Comparison of ENCODE assay signal across 32 cellular contexts in genomic region chr12:86331457-86331856, GRCh38.
"Had no signal": no experiment of that assay in that cellular context is flagged by ENCODE, and none has a peak within 500 bp of the region (broad histone marks: within the 10 kb centered on the region; RNA-seq: fewer than 3 reads in every experiment).

No MANE protein-coding gene starts in this region.

- H3K36me3 ChIP-seq: ascending aorta, cardiac muscle cell, gastrocnemius medialis, neutrophil, right lobe of liver, thoracic aorta had no signal

- H3K9me3 Mint-ChIP-seq: activated T-helper 1 cell treated with anti-CD3 and anti-CD28 coated beads, Interleukin-12 subunit alpha, Interleukin-12 subunit beta, Interleukin-2, Interleukin-4 antibody, amounts not matched to agents 30 ng/mL and 10 ng/mL and 1 ng/mL, durations not matched to agents 14 hours and 24 hours and 36 hours; brain; T-helper 1 cell treated with Interleukin-12 subunit alpha and Interleukin-12 subunit beta and Interleukin-4 antibody, amounts not matched to agents 30 μg/mL and 1 μg/mL, for 36 hours had no signal

- H3K4me3 ChIP-seq: ascending aorta, cardiac muscle cell, coronary artery, dorsolateral prefrontal cortex, gastrocnemius medialis, right lobe of liver, thoracic aorta had no signal

- H3K27ac Mint-ChIP-seq: activated CD4-positive, alpha-beta memory T cell treated with anti-CD3 and anti-CD28 coated beads for 36 hours; activated naive CD4-positive, alpha-beta T cell treated with anti-CD3 and anti-CD28 coated beads, Interleukin-2, amount 10 ng/mL, durations not matched to agents 7 days and 5 days; activated naive CD8-positive, alpha-beta T cell treated with anti-CD3 and anti-CD28 coated beads, Interleukin-2, amount 10 ng/mL, durations not matched to agents 7 days and 5 days; activated T-helper 1 cell treated with anti-CD3 and anti-CD28 coated beads, Interleukin-12 subunit alpha, Interleukin-12 subunit beta, Interleukin-2, Interleukin-4 antibody, amounts not matched to agents 30 ng/mL and 10 ng/mL and 1 ng/mL, durations not matched to agents 14 hours and 24 hours and 36 hours; natural killer cell; stimulated activated effector memory CD8-positive, alpha-beta T cell treated with anti-CD3 and anti-CD28 coated beads, Interleukin-12 subunit alpha, Interleukin-12 subunit beta, amount 100 ng/mL, for 72 hours; stimulated activated naive CD8-positive, alpha-beta T cell treated with anti-CD3 and anti-CD28 coated beads, Interleukin-15, Interleukin-2, amounts not matched to agents 100 ng/mL and 50 ng/mL, for 24 hours; T-helper 1 cell treated with Interleukin-12 subunit alpha and Interleukin-12 subunit beta and Interleukin-4 antibody, amounts not matched to agents 30 μg/mL and 1 μg/mL, for 36 hours had no signal

- H3K4me1 Mint-ChIP-seq: activated naive CD4-positive, alpha-beta T cell treated with anti-CD3 and anti-CD28 coated beads, Interleukin-2, amount 10 ng/mL, durations not matched to agents 7 days and 5 days; activated naive CD8-positive, alpha-beta T cell treated with anti-CD3 and anti-CD28 coated beads, Interleukin-2, amount 10 ng/mL, durations not matched to agents 7 days and 5 days; natural killer cell; stimulated activated effector memory CD8-positive, alpha-beta T cell treated with anti-CD3 and anti-CD28 coated beads, Interleukin-12 subunit alpha, Interleukin-12 subunit beta, amount 100 ng/mL, for 72 hours had no signal

- DNase-seq: activated CD4-positive, alpha-beta memory T cell treated with anti-CD3 and anti-CD28 coated beads for 36 hours; activated CD4-positive, alpha-beta T cell treated with anti-CD3 and anti-CD28 coated beads for 48 hours; activated CD8-positive, alpha-beta memory T cell treated with anti-CD3 and anti-CD28 coated beads, Interleukin-2, amount 50 U/mL, for 4 hours; activated effector memory CD4-positive, alpha-beta T cell treated with anti-CD3 and anti-CD28 coated beads, Interleukin-2, amount 50 U/mL, for 16 hours; activated naive CD4-positive, alpha-beta T cell treated with anti-CD3 and anti-CD28 coated beads, Interleukin-2, amount 10 ng/mL, durations not matched to agents 7 days and 5 days; activated naive CD8-positive, alpha-beta T cell treated with anti-CD3 and anti-CD28 coated beads, Interleukin-2, amount 10 ng/mL, durations not matched to agents 7 days and 5 days; activated T-cell treated with anti-CD3 and anti-CD28 coated beads, Interleukin-2, amount 50 U/mL, for 1 hour; dorsolateral prefrontal cortex; effector memory CD4-positive, alpha-beta T cell; erythroblast; gastrocnemius medialis; glutamatergic neuron; left cardiac atrium; mammary epithelial cell; natural killer cell; right lobe of liver; stimulated activated CD4-positive, alpha-beta T cell treated with anti-CD3 and anti-CD28 coated beads, Interleukin-12 subunit alpha, Interleukin-12 subunit beta, amount 100 ng/mL, for 4 hours; stimulated activated CD4-positive, alpha-beta T cell treated with anti-CD3 and anti-CD28 coated beads, Interleukin-4, amount 100 ng/mL, for 24 hours; T-helper 9 cell; trophoblast cell had no signal

- H3K27me3 Mint-ChIP-seq: activated CD4-positive, alpha-beta memory T cell treated with anti-CD3 and anti-CD28 coated beads for 36 hours; activated naive CD4-positive, alpha-beta T cell treated with anti-CD3 and anti-CD28 coated beads, Interleukin-2, amount 10 ng/mL, durations not matched to agents 7 days and 5 days; activated naive CD8-positive, alpha-beta T cell treated with anti-CD3 and anti-CD28 coated beads, Interleukin-2, amount 10 ng/mL, durations not matched to agents 7 days and 5 days; brain; stimulated activated naive CD8-positive, alpha-beta T cell treated with anti-CD3 and anti-CD28 coated beads, Interleukin-15, Interleukin-2, amounts not matched to agents 100 ng/mL and 50 ng/mL, for 24 hours had no signal

- H3K4me3 Mint-ChIP-seq: activated CD4-positive, alpha-beta memory T cell treated with anti-CD3 and anti-CD28 coated beads for 36 hours; activated naive CD4-positive, alpha-beta T cell treated with anti-CD3 and anti-CD28 coated beads, Interleukin-2, amount 10 ng/mL, durations not matched to agents 7 days and 5 days; activated naive CD8-positive, alpha-beta T cell treated with anti-CD3 and anti-CD28 coated beads, Interleukin-2, amount 10 ng/mL, durations not matched to agents 7 days and 5 days; activated T-helper 1 cell treated with anti-CD3 and anti-CD28 coated beads, Interleukin-12 subunit alpha, Interleukin-12 subunit beta, Interleukin-2, Interleukin-4 antibody, amounts not matched to agents 30 ng/mL and 10 ng/mL and 1 ng/mL, durations not matched to agents 14 hours and 24 hours and 36 hours; natural killer cell; stimulated activated effector memory CD8-positive, alpha-beta T cell treated with anti-CD3 and anti-CD28 coated beads, Interleukin-12 subunit alpha, Interleukin-12 subunit beta, amount 100 ng/mL, for 72 hours; stimulated activated naive CD8-positive, alpha-beta T cell treated with anti-CD3 and anti-CD28 coated beads, Interleukin-15, Interleukin-2, amounts not matched to agents 100 ng/mL and 50 ng/mL, for 24 hours; T-helper 1 cell treated with Interleukin-12 subunit alpha and Interleukin-12 subunit beta and Interleukin-4 antibody, amounts not matched to agents 30 μg/mL and 1 μg/mL, for 36 hours had no signal

- H3K9me3 ChIP-seq: ascending aorta, gastrocnemius medialis, neutrophil, right lobe of liver, thoracic aorta had no signal

- ATAC-seq: activated CD4-positive, CD25-positive, alpha-beta regulatory T cell treated with anti-CD3 and anti-CD28 coated beads, Interleukin-2, amount 50 U/mL, for 24 hours; gastrocnemius medialis; left cardiac atrium; natural killer cell; right lobe of liver; stimulated activated effector memory CD8-positive, alpha-beta T cell treated with anti-CD3 and anti-CD28 coated beads, Interleukin-12 subunit alpha, Interleukin-12 subunit beta, amount 100 ng/mL, for 72 hours had no signal

- H3K4me1 ChIP-seq: ascending aorta, gastrocnemius medialis, right lobe of liver had no signal

- H3K27me3 ChIP-seq: ascending aorta, cardiac muscle cell, dorsolateral prefrontal cortex, gastrocnemius medialis, neutrophil, right lobe of liver had no signal

- H3K27ac ChIP-seq: ascending aorta, cardiac muscle cell, coronary artery, dorsolateral prefrontal cortex, gastrocnemius medialis, neutrophil, right lobe of liver, thoracic aorta, VCaP had no signal

- H3K36me3 Mint-ChIP-seq: activated CD4-positive, alpha-beta memory T cell treated with anti-CD3 and anti-CD28 coated beads for 36 hours; activated naive CD4-positive, alpha-beta T cell treated with anti-CD3 and anti-CD28 coated beads, Interleukin-2, amount 10 ng/mL, durations not matched to agents 7 days and 5 days; activated naive CD8-positive, alpha-beta T cell treated with anti-CD3 and anti-CD28 coated beads, Interleukin-2, amount 10 ng/mL, durations not matched to agents 7 days and 5 days; brain; natural killer cell; stimulated activated effector memory CD8-positive, alpha-beta T cell treated with anti-CD3 and anti-CD28 coated beads, Interleukin-12 subunit alpha, Interleukin-12 subunit beta, amount 100 ng/mL, for 72 hours had no signal
